ENCODE assay signal across 17 cellular contexts in the genomic region with DNA sequence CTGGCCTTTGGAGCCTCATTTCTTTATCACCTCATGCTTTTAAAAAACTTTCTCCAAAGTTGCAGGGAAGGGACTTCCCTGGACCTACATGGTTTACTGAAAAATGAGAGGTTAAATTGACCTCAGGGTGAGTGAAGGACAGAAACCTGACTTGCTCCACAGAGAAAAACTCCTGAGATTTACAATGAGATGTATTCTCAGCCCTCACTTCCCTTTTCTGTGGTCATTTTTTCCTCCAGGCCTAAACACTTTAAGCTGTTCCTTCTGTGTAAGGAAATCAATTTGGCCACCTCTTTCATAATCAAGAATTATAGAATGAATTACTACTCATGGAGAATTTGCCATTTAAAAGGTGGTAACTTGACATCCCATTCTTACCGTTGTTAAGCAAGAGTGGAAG.
DNase-seq lines count a peak whose midpoint lies in the region; ATAC-seq, FAIRE-seq and TF ChIP-seq lines count a peak whose summit lies in the region.
"Had no signal": no experiment of that assay in that cellular context is flagged by ENCODE, and none has a peak within 500 bp of the region (broad histone marks: within the 10 kb centered on the region; RNA-seq: fewer than 3 reads in every experiment).

No MANE protein-coding gene starts in this region.

- H3K4me1 ChIP-seq in HepG2 (ENCODE audit: insufficient read depth, low read length) (no peaks in the 10 kb centered on the region), right lobe of liver (no peaks in the 10 kb centered on the region), GM12878 (ENCODE audit: control insufficient read depth, insufficient read depth, low read length) (no peaks in the 10 kb centered on the region)

- no peak overlapping the region for H3K9ac ChIP-seq in HepG2 (ENCODE audit: insufficient read depth, low read depth, low read length)
- H3K9ac ChIP-seq in GM12878 (ENCODE audit: control insufficient read depth, insufficient read depth, low read length) = no peak overlapping the region

- RAD21 ChIA-PET in GM12878 (lab: Charles Lee; ENCODE audit: unreplicated experiment) = no interaction called here

- no peak overlapping the region for H3K4me2 ChIP-seq in HepG2 (ENCODE audit: low read depth, low read length)
- no peak overlapping the region for H3K4me2 ChIP-seq in GM12878 (ENCODE audit: control insufficient read depth, insufficient read depth)

- no peaks in the 10 kb centered on the region for H3K36me3 ChIP-seq in HepG2 (replicated peaks in 1 of 2; ENCODE audit: control insufficient read depth in 1 of 2, insufficient read depth in 2 of 2, low read length in 2 of 2)
- no peaks in the 10 kb centered on the region for H3K36me3 ChIP-seq in right lobe of liver
- no peaks in the 10 kb centered on the region for H3K36me3 ChIP-seq in GM12878 (ENCODE audit: control insufficient read depth in 2 of 2, insufficient read depth in 2 of 2, low read length in 1 of 2)

- TF ChIP-seq POLR2A in HepG2 (IDR thresholded peaks at IDR 0.05; ENCODE audit: insufficient read depth in 1 of 2, low read depth in 2 of 2, low read length in 2 of 2) = no peak
- TF ChIP-seq POLR2A in right lobe of liver (IDR thresholded peaks at IDR 0.05) = no peak
- TF ChIP-seq POLR2A in GM12878 (IDR thresholded peaks at IDR 0.05; ENCODE audit: low read depth, low read length) = no peak

- H3K4me3 ChIP-seq in HepG2 (replicated peaks in 1 of 3; ENCODE audit: insufficient read depth in 1 of 3, low read depth in 2 of 3, low read length in 3 of 3) = no peak overlapping the region
- no peak overlapping the region for H3K4me3 ChIP-seq in right lobe of liver
- H3K4me3 ChIP-seq in GM12878 = no peak overlapping the region

- no peaks in the 10 kb centered on the region for H3K9me3 ChIP-seq in HepG2 (ENCODE audit: low read length)
- no peaks in the 10 kb centered on the region for H3K9me3 ChIP-seq in right lobe of liver
- no peaks in the 10 kb centered on the region for H3K9me3 ChIP-seq in GM12878 (replicated peaks; ENCODE audit: control insufficient read depth, insufficient read depth, low read length)

- TF ChIP-seq CTCF in HepG2 (CRISPR knock-in tag; IDR thresholded peaks at IDR 0.05) = no peak
- no peak for TF ChIP-seq CTCF in right lobe of liver (IDR thresholded peaks at IDR 0.05)
- TF ChIP-seq CTCF in GM12878 (IDR thresholded peaks at IDR 0.05 in 2 of 3, conservative IDR thresholded peaks at IDR 0.05 in 1 of 3; ENCODE audit: control insufficient read depth in 2 of 3, extremely low read depth in 1 of 3, insufficient read depth in 1 of 3, low read depth in 3 of 3, low read length in 3 of 3) = no peak

- no peak for DNase-seq in HepG2 (ENCODE audit: low spot score)
- no peak for DNase-seq in right lobe of liver
- peak; percentile 92 for DNase-seq in NOMO-1 treated with DMSO at 0.1 percent for 48 hours (lab: John Stamatoyannopoulos, UW; ENCODE audit: unreplicated experiment)
- DNase-seq in GM12878 (ENCODE audit: low read depth, low spot score) = no peak
- no peak for DNase-seq in inferior parietal cortex (ENCODE audit: extremely low spot score)
- DNase-seq: CD8-positive, alpha-beta T cell; COR-L47; DMS153; DMS79 treated with DMSO at 0.1 percent for 48 hours; EL; HCEC 1CT; HFFc6 had no signal

- H3K79me2 ChIP-seq in HepG2 (ENCODE audit: insufficient read depth, low read length) (no peaks in the 10 kb centered on the region), GM12878 (ENCODE audit: control insufficient read depth, insufficient read depth, low read length) (no peaks in the 10 kb centered on the region)

- CTCF ChIA-PET in HepG2 (lab: Yijun Ruan, JAX; ENCODE audit: low intra/inter-chr PET ratio, low total read pairs) = no interaction called here
- CTCF ChIA-PET in GM12878 (lab: Yijun Ruan, JAX) = no interaction called here

- intact Hi-C loops in HepG2 (cut with micrococcal nuclease; ENCODE audit: unreplicated experiment) = no loop called here
- intact Hi-C loops in right lobe of liver (cut with DNase I) = no loop called here
- intact Hi-C loops in GM12878 (cut with micrococcal nuclease; ENCODE audit: unreplicated experiment) = no loop called here

- TF ChIP-seq EP300 in HepG2 (IDR thresholded peaks at IDR 0.05; ENCODE audit: low read depth in 2 of 2, low read length in 2 of 2) (no peak), HepG2 (CRISPR knock-in tag; IDR thresholded peaks at IDR 0.05; ENCODE audit: borderline replicate concordance) (no peak), GM12878 (IDR thresholded peaks at IDR 0.05; ENCODE audit: borderline replicate concordance in 1 of 2, control insufficient read depth in 1 of 2, low read depth in 2 of 2, low read length in 2 of 2) (no peak)

- TF ChIP-seq RAD21 in HepG2 (CRISPR knock-in tag; IDR thresholded peaks at IDR 0.05) (no peak), GM12878 (IDR thresholded peaks at IDR 0.05; ENCODE audit: insufficient read depth, low read depth, low read length) (no peak)

- POLR2A ChIA-PET in HepG2 (lab: Yijun Ruan, JAX) = no interaction called here
- POLR2A ChIA-PET in GM12878 (lab: Charles Lee) = no interaction called here

- H3K27ac ChIP-seq in HepG2 (ENCODE audit: extremely low read length, insufficient read depth, low read length) (no peak overlapping the region), right lobe of liver (no peak overlapping the region), GM12878 (ENCODE audit: control insufficient read depth, insufficient read depth) (no peak overlapping the region)

- in situ Hi-C loops in HepG2 (cut with HindIII; ENCODE audit: extremely low pct_ligation_motif_present, low pct_unique_long_range_greater_than_20kb) = no loop called here
- in situ Hi-C loops in GM12878 (cut with MboI) = no loop called here

- BruUV-seq in HepG2 (replicated peaks; lab: Mats Ljungman, UMichigan) (no TSS peak), GM12878 (replicated peaks; lab: Mats Ljungman, UMichigan) (no TSS peak)

- SMC1A ChIA-PET in GM12878 (lab: Charles Lee; ENCODE audit: uncharacterized antibody, unreplicated experiment) = interaction anchor here (0.7 kb wide), 1 partner anchor 218 kb away, joined by 3 read pairs; no protein-coding TSS in a partner anchor

- no peaks in the 10 kb centered on the region for H4K20me1 ChIP-seq in HepG2 (ENCODE audit: insufficient read depth, low read length)
- H4K20me1 ChIP-seq in GM12878 (ENCODE audit: control insufficient read depth, insufficient read depth) = no peaks in the 10 kb centered on the region

- FAIRE-seq in HepG2 (lab: Jason Lieb, UNC) = no peak
- no peak for FAIRE-seq in GM12878 (lab: Jason Lieb, UNC)
- FAIRE-seq: D721Med, G401.6, GM19239 had no signal

- 57% methylated on average over 1 of the region's 1 CpG for WGBS in HepG2 (ENCODE audit: low lambda C conversion rate)
- WGBS in right lobe of liver (ENCODE audit: insufficient coverage, low coverage, low lambda C conversion rate, missing lambda C conversion rate) = 30% methylated on average over 1 of the region's 1 CpG
- 0% methylated on average over 1 of the region's 1 CpG for WGBS in GM12878 (ENCODE audit: insufficient coverage, insufficient replicate concordance, low lambda C conversion rate, missing lambda C conversion rate)

- H3K27me3 ChIP-seq in HepG2 (ENCODE audit: control insufficient read depth in 1 of 2, insufficient read depth in 2 of 2, low read length in 2 of 2) (no peaks in the 10 kb centered on the region), right lobe of liver (no peaks in the 10 kb centered on the region), GM12878 (replicated peaks in 1 of 2; ENCODE audit: control insufficient read depth in 2 of 2, insufficient read depth in 2 of 2, low read length in 1 of 2) (no peaks in the 10 kb centered on the region)

- H2AFZ ChIP-seq in HepG2 (ENCODE audit: low read length) (peak overlapping the region; percentile 15), GM12878 (ENCODE audit: control insufficient read depth, low read depth, low read length) (no peak overlapping the region)

- ATAC-seq in HepG2 (no peak), right lobe of liver (no peak), GM12878 (no peak), GM21576 (IDR thresholded peaks at IDR 0.05; ENCODE audit: unreplicated experiment) (no peak), HG03457 (IDR thresholded peaks at IDR 0.05; ENCODE audit: unreplicated experiment) (no peak)
- ATAC-seq: CD8-positive, alpha-beta T cell had no signal

TF ChIP-seq in HepG2, 621 proteins besides CTCF, POLR2A, EP300 and RAD21 (continues in another document):
- no peak for TF ChIP-seq ATAD3A (CRISPR knock-in tag; IDR thresholded peaks at IDR 0.05)
- TF ChIP-seq PHB2 (IDR thresholded peaks at IDR 0.05; ENCODE audit: partially characterized antibody) = no peak

TF ChIP-seq in GM12878, 131 proteins besides CTCF, POLR2A, EP300 and RAD21 (continues in another document):
- TF ChIP-seq RUNX3 (IDR thresholded peaks at IDR 0.05; ENCODE audit: low read length) (0 out of 2 replicates have a peak, but pooled peaks have one; percentile 9), CHD1 (IDR thresholded peaks at IDR 0.05; ENCODE audit: low read depth, low read length) (no peak), ZNF622 (IDR thresholded peaks at IDR 0.05) (no peak), E2F4 (IDR thresholded peaks at IDR 0.05; ENCODE audit: low read depth, low read length) (no peak)
